Comparison of ENCODE assay signal across 1 cellular context in genomic region chr19:13847033-13847899, GRCh38.
TF ChIP-seq lines count a peak whose summit lies in the region.

No MANE protein-coding gene starts in this region.

TF ChIP-seq in HepG2, 621 proteins besides CTCF, POLR2A, EP300 and RAD21 (continued from another document):
- TF ChIP-seq MYPOP (CRISPR knock-in tag; IDR thresholded peaks at IDR 0.05), result peak; percentile 47; the same call in 1 of the 2 replicates
- no peak for TF ChIP-seq ZNF484 (CRISPR knock-in tag; IDR thresholded peaks at IDR 0.05; ENCODE audit: borderline replicate concordance, low read depth)
- peak; percentile 34; the same call in 1 of the 2 replicates for TF ChIP-seq ZNF777 (CRISPR knock-in tag; IDR thresholded peaks at IDR 0.05)
- TF ChIP-seq PAXIP1 (CRISPR knock-in tag; conservative IDR thresholded peaks at IDR 0.05), result peak; percentile 85
- TF ChIP-seq ZNF816 (CRISPR knock-in tag; IDR thresholded peaks at IDR 0.05; ENCODE audit: borderline replicate concordance), result 0 out of 2 replicates have a peak, but pooled peaks have one; percentile 71
- peak; percentile 29; the same call in 1 of the 2 replicates for TF ChIP-seq MED1 (CRISPR knock-in tag; IDR thresholded peaks at IDR 0.05)
- TF ChIP-seq POLR2AphosphoS5 (IDR thresholded peaks at IDR 0.05; ENCODE audit: low read depth, low read length), result peak; percentile 34; the same call in 1 of the 2 replicates
- no peak for TF ChIP-seq ZBTB8A (CRISPR knock-in tag; IDR thresholded peaks at IDR 0.05; ENCODE audit: borderline replicate concordance, low read depth)
- peak; percentile 89; the same call in 1 of the 2 replicates for TF ChIP-seq U2AF2 (IDR thresholded peaks at IDR 0.05; ENCODE audit: low read depth, low read length)
- TF ChIP-seq ZNF607 (CRISPR knock-in tag; IDR thresholded peaks at IDR 0.05; ENCODE audit: borderline replicate concordance), result no peak
- TF ChIP-seq ZNF329 (CRISPR knock-in tag; IDR thresholded peaks at IDR 0.05; ENCODE audit: low read depth), result no peak
- no peak for TF ChIP-seq MTF2 (CRISPR knock-in tag; IDR thresholded peaks at IDR 0.05; ENCODE audit: borderline replicate concordance)
TF ChIP-seq in HepG2: peak in this region for 160.
